Comparison of ENCODE assay signal across 10 cellular contexts in genomic region chr1:39159224-39160036, GRCh38. TPM values are rescaled to one million over a fixed set of nuclear protein-coding genes. Genes with fewer than 3 reads are reported as not detected.
A peak's percentile ranks its signal among the peaks of the same experiment; 100 is the strongest.
DNase-seq lines count a peak whose midpoint lies in the region; ATAC-seq and TF ChIP-seq lines count a peak whose summit lies in the region.
"Had no signal": no experiment of that assay in that cellular context is flagged by ENCODE, and none has a peak within 500 bp of the region (broad histone marks: within the 10 kb centered on the region; RNA-seq: fewer than 3 reads in every experiment).

No MANE protein-coding gene starts in this region.

- no peaks in the 10 kb centered on the region for H3K36me3 Mint-ChIP-seq in progenitor cell of endocrine pancreas (ENCODE audit: insufficient read depth)
- no peaks in the 10 kb centered on the region for H3K36me3 Mint-ChIP-seq in activated naive CD4-positive, alpha-beta T cell treated with anti-CD3 and anti-CD28 coated beads for 36 hours (ENCODE audit: low read depth)

- peaks cover 54% of the 10 kb centered on the region for H3K4me1 Mint-ChIP-seq in progenitor cell of endocrine pancreas (ENCODE audit: low read depth)
- H3K4me1 Mint-ChIP-seq in activated naive CD4-positive, alpha-beta T cell treated with anti-CD3 and anti-CD28 coated beads for 36 hours (ENCODE audit: low read depth): peaks cover 6% of the 10 kb centered on the region

- DNase-seq in EL (peak; percentile 42), glomerular endothelial cell (ENCODE audit: extremely low read depth, low read depth, low spot score) (peak; percentile 61), progenitor cell of endocrine pancreas (ENCODE audit: low spot score, unreplicated experiment) (no peak), NCI-H146 (lab: John Stamatoyannopoulos, UW) (no peak), cardiac septum (ENCODE audit: low spot score) (no peak)
- no peak for DNase-seq in activated naive CD4-positive, alpha-beta T cell treated with anti-CD3 and anti-CD28 coated beads for 36 hours
- DNase-seq: HCEC 1CT had no signal

- H3K27me3 Mint-ChIP-seq in progenitor cell of endocrine pancreas: no peaks in the 10 kb centered on the region
- no peaks in the 10 kb centered on the region for H3K27me3 Mint-ChIP-seq in activated naive CD4-positive, alpha-beta T cell treated with anti-CD3 and anti-CD28 coated beads for 36 hours (ENCODE audit: low read depth)

- intact Hi-C loops in cardiac septum (cut with DNase I): no loop called here
- intact Hi-C loops in activated naive CD4-positive, alpha-beta T cell treated with anti-CD3 and anti-CD28 coated beads for 36 hours (cut with micrococcal nuclease): no loop called here

- peak overlapping the region; percentile 97 for H3K27ac Mint-ChIP-seq in progenitor cell of endocrine pancreas
- no peak overlapping the region for H3K27ac Mint-ChIP-seq in activated naive CD4-positive, alpha-beta T cell treated with anti-CD3 and anti-CD28 coated beads for 36 hours
- H3K27ac Mint-ChIP-seq: T-helper 2 cell treated with Interferon-gamma antibody and Interleukin-4, amounts not matched to agents 5 μg/mL and 100 μg/mL, for 36 hours had no signal

- peak overlapping the region; percentile 71 for H3K4me3 Mint-ChIP-seq in progenitor cell of endocrine pancreas (ENCODE audit: low read depth)
- H3K4me3 Mint-ChIP-seq in activated naive CD4-positive, alpha-beta T cell treated with anti-CD3 and anti-CD28 coated beads for 36 hours: no peak overlapping the region
- H3K4me3 Mint-ChIP-seq: T-helper 2 cell treated with Interferon-gamma antibody and Interleukin-4, amounts not matched to agents 5 μg/mL and 100 μg/mL, for 36 hours had no signal

- H3K9me3 Mint-ChIP-seq in progenitor cell of endocrine pancreas (ENCODE audit: low read depth): no peaks in the 10 kb centered on the region
- no peaks in the 10 kb centered on the region for H3K9me3 Mint-ChIP-seq in activated naive CD4-positive, alpha-beta T cell treated with anti-CD3 and anti-CD28 coated beads for 36 hours
- H3K9me3 Mint-ChIP-seq: T-helper 2 cell treated with Interferon-gamma antibody and Interleukin-4, amounts not matched to agents 5 μg/mL and 100 μg/mL, for 36 hours had no signal

- ATAC-seq in SK-N-SH treated with all-trans-retinoic acid at 6 μM for 48 hours (peak; percentile 53), HG03460 (IDR thresholded peaks at IDR 0.05; ENCODE audit: unreplicated experiment) (no peak)

- CTCF ChIA-PET in activated naive CD4-positive, alpha-beta T cell treated with anti-CD3 and anti-CD28 coated beads for 36 hours (lab: Charles Lee): no interaction called here

- no peak for TF ChIP-seq CTCF in progenitor cell of endocrine pancreas (IDR thresholded peaks at IDR 0.05; ENCODE audit: unreplicated experiment)

TF ChIP-seq in SK-N-SH treated with all-trans-retinoic acid at 6 μM for 48 hours, 23 proteins besides CTCF, POLR2A, EP300 and RAD21:
- TF ChIP-seq CREB5 (CRISPR knock-in tag; IDR thresholded peaks at IDR 0.05; ENCODE audit: low read depth) (no peak), ESRRG (CRISPR knock-in tag; IDR thresholded peaks at IDR 0.05) (no peak), ARNTL (CRISPR knock-in tag; IDR thresholded peaks at IDR 0.05; ENCODE audit: borderline replicate concordance, low read depth) (no peak), ZC3H10 (CRISPR knock-in tag; IDR thresholded peaks at IDR 0.05) (no peak), POU6F1 (CRISPR knock-in tag; IDR thresholded peaks at IDR 0.05; ENCODE audit: borderline replicate concordance, low read depth) (no peak), GLIS3 (CRISPR knock-in tag; IDR thresholded peaks at IDR 0.05) (no peak), ZNF565 (CRISPR knock-in tag; conservative IDR thresholded peaks at IDR 0.05; ENCODE audit: low read depth) (no peak)

RNA-seq across cellular contexts. Expression of gene MACF1, which starts 45.1 kb away (rescaled TPM):
- 522 and 612 TPM in 2 replicates for total RNA-seq in glomerular endothelial cell
- total RNA-seq in progenitor cell of endocrine pancreas: 241 and 285 TPM in 2 replicates
- total RNA-seq in cardiac septum: 331 TPM
- 100 to 1,000 TPM; 174 to 179 TPM for total RNA-seq in activated naive CD4-positive, alpha-beta T cell treated with anti-CD3 and anti-CD28 coated beads for 36 hours

Comparison
In these comparisons a context has a peak if more than half of its experiments do, and no peak if none do; other contexts are left out.
1. DNase-seq: peak in EL (single experiment) and glomerular endothelial cell (single experiment); none in progenitor cell of endocrine pancreas (single experiment), NCI-H146 (single experiment), cardiac septum (single experiment) and activated naive CD4-positive, alpha-beta T cell treated with anti-CD3 and anti-CD28 coated beads for 36 hours (single experiment).